In the genomic region with DNA sequence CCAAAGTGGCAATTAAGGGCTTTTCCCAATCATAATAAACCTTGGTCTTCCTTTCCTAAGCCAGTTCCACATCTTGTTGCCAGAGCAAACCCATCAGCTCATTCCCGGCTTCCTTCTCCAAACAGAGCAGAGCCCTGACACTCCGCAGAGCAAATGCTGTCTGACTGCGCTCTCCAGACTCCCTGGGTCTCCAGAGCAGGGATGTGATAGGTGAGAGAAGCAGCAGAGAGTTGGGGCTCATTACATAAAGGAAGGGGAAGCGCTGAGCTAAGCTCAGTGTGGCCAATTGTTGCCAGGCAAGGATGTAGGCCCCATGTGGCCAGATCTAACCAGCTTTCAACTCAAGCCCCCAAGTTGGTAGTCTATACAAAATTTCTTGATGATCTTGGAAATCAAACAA, we compare ENCODE assay signal across 37 cellular contexts. TPM values are rescaled to one million over a fixed set of nuclear protein-coding genes. Genes with fewer than 3 reads are reported as not detected.
"Had no signal": no experiment of that assay in that cellular context is flagged by ENCODE, and none has a peak within 500 bp of the region (broad histone marks: within the 10 kb centered on the region; RNA-seq: fewer than 3 reads in every experiment).

No MANE protein-coding gene starts in this region.

- H3K27ac ChIP-seq: adrenal gland, body of pancreas, esophagus squamous epithelium, gastroesophageal sphincter, VCaP had no signal

- ATAC-seq: activated CD4-positive, CD25-positive, alpha-beta regulatory T cell treated with anti-CD3 and anti-CD28 coated beads, Interleukin-2, amount 50 U/mL, for 24 hours; activated CD8-positive, alpha-beta memory T cell treated with anti-CD3 and anti-CD28 coated beads, Interleukin-2, amount 10 ng/mL, durations not matched to agents 7 days and 5 days; activated CD8-positive, alpha-beta T cell treated with anti-CD3 and anti-CD28 coated beads, Interleukin-2, amount 10 ng/mL, durations not matched to agents 7 days and 5 days; activated naive CD8-positive, alpha-beta T cell treated with anti-CD3 and anti-CD28 coated beads, Interleukin-2, amount 50 U/mL, for 24 hours; body of pancreas; effector memory CD8-positive, alpha-beta T cell; gastroesophageal sphincter; T-helper 17 cell had no signal

- DNase-seq: activated B cell treated with CpG ODN at 0.5 μM for 24 hours; activated CD4-positive, alpha-beta T cell treated with anti-CD3 and anti-CD28 coated beads for 48 hours; activated CD4-positive, alpha-beta T cell treated with anti-CD3 and anti-CD28 coated beads, Interleukin-2, amount 50 U/mL, for 1 hour; activated CD4-positive, alpha-beta T cell treated with anti-CD3 and anti-CD28 coated beads, Interleukin-2, amount 50 U/mL, for 48 hours; activated CD8-positive, alpha-beta memory T cell treated with anti-CD3 and anti-CD28 coated beads, Interleukin-2, amount 10 ng/mL, durations not matched to agents 7 days and 5 days; activated CD8-positive, alpha-beta memory T cell treated with anti-CD3 and anti-CD28 coated beads, Interleukin-2, amount 50 U/mL, for 4 hours; activated CD8-positive, alpha-beta T cell treated with anti-CD3 and anti-CD28 coated beads, Interleukin-2, amount 10 ng/mL, durations not matched to agents 7 days and 5 days; activated effector memory CD4-positive, alpha-beta T cell treated with anti-CD3 and anti-CD28 coated beads, Interleukin-2, amount 50 U/mL, for 16 hours; activated naive CD4-positive, alpha-beta T cell treated with anti-CD3 and anti-CD28 coated beads for 36 hours; activated naive CD8-positive, alpha-beta T cell treated with anti-CD3 and anti-CD28 coated beads for 36 hours; activated naive CD8-positive, alpha-beta T cell treated with anti-CD3 and anti-CD28 coated beads, Interleukin-2, amount 50 U/mL, for 24 hours; activated T-cell treated with anti-CD3 and anti-CD28 coated beads, Interleukin-2, amount 50 U/mL, for 1 hour; activated T-cell treated with anti-CD3 and anti-CD28 coated beads, Interleukin-2, amount 50 U/mL, for 48 hours; adrenal gland; amygdala; aorta; body of pancreas; caudate nucleus; cortex of kidney; dermis blood vessel endothelial cell; effector CD4-positive, alpha-beta T cell; effector memory CD8-positive, alpha-beta T cell; erythroblast; esophagus squamous epithelium; foreskin melanocyte; head of caudate nucleus; hippocampal formation; T-helper 17 cell had no signal

- H3K4me1 ChIP-seq: adrenal gland, body of pancreas, esophagus squamous epithelium, gastroesophageal sphincter had no signal

- H3K9me3 ChIP-seq: adrenal gland, body of pancreas, esophagus squamous epithelium had no signal

- H3K36me3 ChIP-seq: adrenal gland, esophagus squamous epithelium, gastroesophageal sphincter had no signal

- H3K27me3 ChIP-seq: body of pancreas had no signal

- H3K4me3 ChIP-seq: adrenal gland, body of pancreas, esophagus squamous epithelium, gastroesophageal sphincter had no signal

RNA-seq across cellular contexts. Expression of a gene that starts 36.2 kb away (rescaled TPM):
- total RNA-seq: activated B cell treated with CpG ODN at 0.5 μM for 24 hours; activated CD8-positive, alpha-beta memory T cell treated with anti-CD3 and anti-CD28 coated beads for 36 hours; activated CD8-positive, alpha-beta memory T cell treated with anti-CD3 and anti-CD28 coated beads, Interleukin-2, amount 10 ng/mL, durations not matched to agents 7 days and 5 days; activated CD8-positive, alpha-beta T cell treated with anti-CD3 and anti-CD28 coated beads, Interleukin-2, amount 10 ng/mL, durations not matched to agents 7 days and 5 days; activated naive CD4-positive, alpha-beta T cell treated with anti-CD3 and anti-CD28 coated beads for 36 hours; activated naive CD8-positive, alpha-beta T cell treated with anti-CD3 and anti-CD28 coated beads for 36 hours; activated T-helper 1 cell treated with anti-CD3 and anti-CD28 coated beads, Interleukin-12 subunit alpha, Interleukin-12 subunit beta, Interleukin-2, Interleukin-4 antibody, amounts not matched to agents 30 ng/mL and 10 ng/mL and 1 ng/mL, durations not matched to agents 14 hours and 24 hours and 36 hours; activated T-helper 2 cell treated with anti-CD3 and anti-CD28 coated beads, Interferon-gamma antibody, Interleukin-2, Interleukin-4, amounts not matched to agents 10 μg/mL and 5 μg/mL and 100 μg/mL, durations not matched to agents 14 hours and 24 hours and 36 hours; adrenal gland; body of pancreas; dermis blood vessel endothelial cell; fibroblast of lung; fibroblast of villous mesenchyme had no signal

RNA-seq across cellular contexts. Expression of a gene that starts 43.0 kb away (rescaled TPM):
- total RNA-seq: activated B cell treated with CpG ODN at 0.5 μM for 24 hours; activated CD8-positive, alpha-beta memory T cell treated with anti-CD3 and anti-CD28 coated beads for 36 hours; activated CD8-positive, alpha-beta memory T cell treated with anti-CD3 and anti-CD28 coated beads, Interleukin-2, amount 10 ng/mL, durations not matched to agents 7 days and 5 days; activated CD8-positive, alpha-beta T cell treated with anti-CD3 and anti-CD28 coated beads, Interleukin-2, amount 10 ng/mL, durations not matched to agents 7 days and 5 days; activated naive CD4-positive, alpha-beta T cell treated with anti-CD3 and anti-CD28 coated beads for 36 hours; activated naive CD8-positive, alpha-beta T cell treated with anti-CD3 and anti-CD28 coated beads for 36 hours; activated T-helper 1 cell treated with anti-CD3 and anti-CD28 coated beads, Interleukin-12 subunit alpha, Interleukin-12 subunit beta, Interleukin-2, Interleukin-4 antibody, amounts not matched to agents 30 ng/mL and 10 ng/mL and 1 ng/mL, durations not matched to agents 14 hours and 24 hours and 36 hours; activated T-helper 2 cell treated with anti-CD3 and anti-CD28 coated beads, Interferon-gamma antibody, Interleukin-2, Interleukin-4, amounts not matched to agents 10 μg/mL and 5 μg/mL and 100 μg/mL, durations not matched to agents 14 hours and 24 hours and 36 hours; adrenal gland; aorta; body of pancreas; chondrocyte; dermis blood vessel endothelial cell; fibroblast of lung; fibroblast of villous mesenchyme; gastroesophageal sphincter; T-helper 17 cell had no signal
